ENCODE assay signal across 16 cellular contexts in the genomic region with DNA sequence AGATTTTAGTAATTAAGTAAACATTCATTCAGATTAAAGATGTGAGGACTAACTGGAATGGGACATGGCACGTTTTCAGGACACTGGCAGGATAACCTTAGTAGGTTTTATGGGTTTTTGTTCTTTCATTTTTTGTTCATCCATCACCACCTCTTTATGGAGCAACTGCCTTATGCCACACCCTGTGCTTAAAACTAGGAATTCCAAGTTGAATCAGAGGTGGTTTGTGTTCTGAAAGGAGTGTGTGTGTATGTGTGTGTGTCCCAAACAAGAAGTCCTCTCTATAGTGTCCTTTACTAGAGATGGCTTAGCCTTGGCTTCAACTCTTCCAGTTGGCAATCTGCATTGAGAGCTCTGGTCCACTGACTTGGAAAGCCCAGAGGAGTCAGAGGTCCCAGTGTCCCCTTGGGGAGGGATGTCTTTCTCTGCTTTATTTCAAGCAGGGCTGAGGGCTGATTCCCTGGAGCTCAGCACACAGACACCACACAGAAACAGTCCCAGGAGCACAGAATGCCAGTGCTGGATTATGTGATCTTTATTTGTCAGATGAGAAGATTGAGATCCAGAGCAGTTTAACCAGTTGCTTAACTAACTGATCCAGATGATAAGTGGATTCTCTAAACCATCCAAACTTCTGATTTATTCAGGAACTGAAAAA.
"Had no signal": no experiment of that assay in that cellular context is flagged by ENCODE, and none has a peak within 500 bp of the region (broad histone marks: within the 10 kb centered on the region; RNA-seq: fewer than 3 reads in every experiment).

No MANE protein-coding gene starts in this region.

- H3K4me3 Mint-ChIP-seq: activated naive CD8-positive, alpha-beta T cell treated with anti-CD3 and anti-CD28 coated beads for 36 hours; endodermal cell; memory B cell; natural killer cell treated with Interleukin-12 subunit alpha and Interleukin-12 subunit beta and Interleukin-15 and Interleukin-18, amount 100 ng/mL, for 72 hours; stimulated activated naive CD8-positive, alpha-beta T cell treated with anti-CD3 and anti-CD28 coated beads, Interleukin-15, amount 100 ng/mL, for 72 hours had no signal

- H3K27ac Mint-ChIP-seq: activated naive CD8-positive, alpha-beta T cell treated with anti-CD3 and anti-CD28 coated beads for 36 hours; endodermal cell; memory B cell; natural killer cell treated with Interleukin-12 subunit alpha and Interleukin-12 subunit beta and Interleukin-15 and Interleukin-18, amount 100 ng/mL, for 72 hours; stimulated activated naive CD8-positive, alpha-beta T cell treated with anti-CD3 and anti-CD28 coated beads, Interleukin-15, amount 100 ng/mL, for 72 hours had no signal

- H3K36me3 ChIP-seq: brain microvascular endothelial cell, thoracic aorta had no signal

- H3K27me3 ChIP-seq: brain microvascular endothelial cell had no signal

- ATAC-seq: left colon; natural killer cell treated with Interleukin-12 subunit alpha and Interleukin-12 subunit beta and Interleukin-15 and Interleukin-18, amount 100 ng/mL, for 72 hours; stimulated activated naive CD8-positive, alpha-beta T cell treated with anti-CD3 and anti-CD28 coated beads, Interleukin-15, amount 100 ng/mL, for 72 hours had no signal

- H3K27ac ChIP-seq: brain microvascular endothelial cell, psoas muscle, thoracic aorta had no signal

- DNase-seq: activated CD4-positive, alpha-beta T cell treated with anti-CD3 and anti-CD28 coated beads, Interleukin-2, amount 50 U/mL, for 48 hours; activated gamma-delta T cell treated with Interleukin-2 at 50 U/mL for 16 hours; activated naive CD8-positive, alpha-beta T cell treated with anti-CD3 and anti-CD28 coated beads for 36 hours; activated T-cell treated with anti-CD3 and anti-CD28 coated beads, Interleukin-2, amount 50 U/mL, for 48 hours; brain microvascular endothelial cell; endodermal cell; glutamatergic neuron; left colon; psoas muscle; stimulated activated CD4-positive, alpha-beta T cell treated with anti-CD3 and anti-CD28 coated beads, Interleukin-15, amount 100 ng/mL, for 24 hours; stimulated activated CD4-positive, alpha-beta T cell treated with anti-CD3 and anti-CD28 coated beads, Interleukin-4, amount 100 ng/mL, for 24 hours; stimulated activated naive CD8-positive, alpha-beta T cell treated with anti-CD3 and anti-CD28 coated beads, Interleukin-15, amount 100 ng/mL, for 72 hours; T-helper 2 cell had no signal

- H3K9me3 Mint-ChIP-seq: activated naive CD8-positive, alpha-beta T cell treated with anti-CD3 and anti-CD28 coated beads for 36 hours; endodermal cell; memory B cell; natural killer cell treated with Interleukin-12 subunit alpha and Interleukin-12 subunit beta and Interleukin-15 and Interleukin-18, amount 100 ng/mL, for 72 hours; stimulated activated naive CD8-positive, alpha-beta T cell treated with anti-CD3 and anti-CD28 coated beads, Interleukin-15, amount 100 ng/mL, for 72 hours had no signal

- H3K4me1 Mint-ChIP-seq: activated naive CD8-positive, alpha-beta T cell treated with anti-CD3 and anti-CD28 coated beads for 36 hours had no signal

- H3K9me3 ChIP-seq: psoas muscle, thoracic aorta had no signal

- H3K36me3 Mint-ChIP-seq: activated naive CD8-positive, alpha-beta T cell treated with anti-CD3 and anti-CD28 coated beads for 36 hours; memory B cell; natural killer cell treated with Interleukin-12 subunit alpha and Interleukin-12 subunit beta and Interleukin-15 and Interleukin-18, amount 100 ng/mL, for 72 hours had no signal

- H3K4me3 ChIP-seq: psoas muscle, thoracic aorta had no signal
